1 cellular context compared by ENCODE assay signal in genomic region chr13:51999525-51999924, GRCh38.
TF ChIP-seq lines count a peak whose summit lies in the region.

No MANE protein-coding gene starts in this region.

TF ChIP-seq in SK-N-SH treated with all-trans-retinoic acid at 6 μM for 48 hours, 23 proteins besides CTCF, POLR2A, EP300 and RAD21 (continued from another document):
- TF ChIP-seq PATZ1 (CRISPR knock-in tag; IDR thresholded peaks at IDR 0.05; ENCODE audit: borderline replicate concordance) = no peak
- TF ChIP-seq RARB (CRISPR knock-in tag; IDR thresholded peaks at IDR 0.05) = no peak
- no peak for TF ChIP-seq GLIS3 (CRISPR knock-in tag; IDR thresholded peaks at IDR 0.05)
- TF ChIP-seq ISL1 (CRISPR knock-in tag; IDR thresholded peaks at IDR 0.05) = no peak
- TF ChIP-seq ZNF8 (CRISPR knock-in tag; IDR thresholded peaks at IDR 0.05) = no peak
- no peak for TF ChIP-seq ESRRG (CRISPR knock-in tag; IDR thresholded peaks at IDR 0.05)
- no peak for TF ChIP-seq ARNTL (CRISPR knock-in tag; IDR thresholded peaks at IDR 0.05; ENCODE audit: borderline replicate concordance, low read depth)
- TF ChIP-seq, protein P1, sequence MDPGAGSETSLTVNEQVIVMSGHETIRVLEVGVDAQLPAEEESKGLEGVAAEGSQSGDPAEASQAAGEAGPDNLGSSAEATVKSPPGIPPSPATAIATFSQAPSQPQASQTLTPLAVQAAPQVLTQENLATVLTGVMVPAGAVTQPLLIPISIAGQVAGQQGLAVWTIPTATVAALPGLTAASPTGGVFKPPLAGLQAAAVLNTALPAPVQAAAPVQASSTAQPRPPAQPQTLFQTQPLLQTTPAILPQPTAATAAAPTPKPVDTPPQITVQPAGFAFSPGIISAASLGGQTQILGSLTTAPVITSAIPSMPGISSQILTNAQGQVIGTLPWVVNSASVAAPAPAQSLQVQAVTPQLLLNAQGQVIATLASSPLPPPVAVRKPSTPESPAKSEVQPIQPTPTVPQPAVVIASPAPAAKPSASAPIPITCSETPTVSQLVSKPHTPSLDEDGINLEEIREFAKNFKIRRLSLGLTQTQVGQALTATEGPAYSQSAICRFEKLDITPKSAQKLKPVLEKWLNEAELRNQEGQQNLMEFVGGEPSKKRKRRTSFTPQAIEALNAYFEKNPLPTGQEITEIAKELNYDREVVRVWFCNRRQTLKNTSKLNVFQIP (CRISPR knock-in tag; IDR thresholded peaks at IDR 0.05; ENCODE audit: borderline replicate concordance, low read depth) = no peak
- TF ChIP-seq ZNF565 (CRISPR knock-in tag; conservative IDR thresholded peaks at IDR 0.05; ENCODE audit: low read depth) = no peak
- no peak for TF ChIP-seq CREB5 (CRISPR knock-in tag; IDR thresholded peaks at IDR 0.05; ENCODE audit: low read depth)
- no peak for TF ChIP-seq TOX (CRISPR knock-in tag; IDR thresholded peaks at IDR 0.05; ENCODE audit: borderline replicate concordance)
- no peak for TF ChIP-seq ZC3H10 (CRISPR knock-in tag; IDR thresholded peaks at IDR 0.05)
- TF ChIP-seq TCF4 (CRISPR knock-in tag; IDR thresholded peaks at IDR 0.05; ENCODE audit: borderline replicate concordance) = no peak
- TF ChIP-seq TSHZ2 (CRISPR knock-in tag; IDR thresholded peaks at IDR 0.05) = no peak
- TF ChIP-seq ZFP30 (CRISPR knock-in tag; IDR thresholded peaks at IDR 0.05) = no peak
- TF ChIP-seq SNAI2 (CRISPR knock-in tag; IDR thresholded peaks at IDR 0.05) = no peak
- no peak for TF ChIP-seq ZNF70 (CRISPR knock-in tag; IDR thresholded peaks at IDR 0.05)
- no peak for TF ChIP-seq OSR1 (CRISPR knock-in tag; IDR thresholded peaks at IDR 0.05)
